Comparison of ENCODE assay signal across 26 cellular contexts in the genomic region with DNA sequence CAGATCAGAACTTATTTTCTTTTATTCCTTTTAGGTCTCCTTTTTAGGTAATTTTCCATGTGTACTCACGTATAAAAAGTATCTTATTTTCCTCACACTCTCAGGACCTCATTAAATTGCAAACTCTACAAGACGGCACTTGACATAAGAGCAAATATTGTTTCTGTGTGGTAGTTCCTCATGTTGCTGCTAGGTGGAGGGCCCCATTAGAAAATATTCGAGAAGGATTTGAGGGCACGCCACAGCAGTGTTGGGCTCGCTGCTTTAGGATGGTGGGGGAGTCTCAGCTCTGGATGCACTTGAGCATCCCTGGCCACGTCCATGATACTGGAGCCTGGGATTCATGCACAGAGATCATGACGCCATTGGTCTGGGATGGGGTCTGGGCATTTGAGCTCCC.
"Had no signal": no experiment of that assay in that cellular context is flagged by ENCODE, and none has a peak within 500 bp of the region (broad histone marks: within the 10 kb centered on the region; RNA-seq: fewer than 3 reads in every experiment).

No MANE protein-coding gene starts in this region.

- H3K4me3 ChIP-seq: ascending aorta, body of pancreas, SK-N-MC had no signal

- H3K27ac ChIP-seq: ascending aorta, body of pancreas, KMS-11, SK-N-MC had no signal

- H3K9me3 ChIP-seq: ascending aorta, body of pancreas had no signal

- H3K4me1 ChIP-seq: ascending aorta, body of pancreas had no signal

- DNase-seq: activated B cell treated with CpG ODN at 0.5 μM for 24 hours; activated CD4-positive, alpha-beta T cell treated with anti-CD3 and anti-CD28 coated beads for 1 hour; activated CD4-positive, alpha-beta T cell treated with anti-CD3 and anti-CD28 coated beads, Interleukin-2, amount 10 ng/mL, durations not matched to agents 24 days and 14 days; activated CD4-positive, alpha-beta T cell treated with anti-CD3 and anti-CD28 coated beads, Interleukin-2, amount 50 U/mL, for 48 hours; activated CD8-positive, alpha-beta memory T cell treated with anti-CD3 and anti-CD28 coated beads, Interleukin-2, amount 10 ng/mL, durations not matched to agents 7 days and 5 days; activated effector memory CD4-positive, alpha-beta T cell treated with Interleukin-2 at 50 U/mL for 16 hours; activated naive CD4-positive, alpha-beta T cell treated with Interleukin-2 at 50 U/mL for 16 hours; activated naive CD8-positive, alpha-beta T cell treated with anti-CD3 and anti-CD28 coated beads, Interleukin-2, amount 50 U/mL, for 24 hours; activated T-cell treated with anti-CD3 and anti-CD28 coated beads, Interleukin-2, amount 50 U/mL, for 24 hours; amniotic stem cell; body of pancreas; NCI-H1092; NCI-H1417; NCI-H1930; NCI-H2227 treated with DMSO at 0.1 percent for 48 hours; NCI-H446 treated with DMSO at 0.1 percent for 48 hours; NCI-H526 treated with DMSO at 0.1 percent for 48 hours; NCI-H82; SIG-M5; T-cell; T-helper 2 cell; T1000 had no signal

- H3K36me3 ChIP-seq: ascending aorta had no signal

- ATAC-seq: activated CD8-positive, alpha-beta memory T cell treated with anti-CD3 and anti-CD28 coated beads, Interleukin-2, amount 10 ng/mL, durations not matched to agents 7 days and 5 days; activated naive CD4-positive, alpha-beta T cell treated with anti-CD3 and anti-CD28 coated beads, Interleukin-2, amount 50 U/mL, for 72 hours; activated naive CD8-positive, alpha-beta T cell treated with anti-CD3 and anti-CD28 coated beads, Interleukin-2, amount 50 U/mL, for 24 hours; body of pancreas; T-cell had no signal

- H3K9ac ChIP-seq: KMS-11 had no signal

- H3K27me3 ChIP-seq: ascending aorta, body of pancreas had no signal

- H3K4me2 ChIP-seq: KMS-11 had no signal
